ENCODE assay signal across 1 cellular context in the genomic region with DNA sequence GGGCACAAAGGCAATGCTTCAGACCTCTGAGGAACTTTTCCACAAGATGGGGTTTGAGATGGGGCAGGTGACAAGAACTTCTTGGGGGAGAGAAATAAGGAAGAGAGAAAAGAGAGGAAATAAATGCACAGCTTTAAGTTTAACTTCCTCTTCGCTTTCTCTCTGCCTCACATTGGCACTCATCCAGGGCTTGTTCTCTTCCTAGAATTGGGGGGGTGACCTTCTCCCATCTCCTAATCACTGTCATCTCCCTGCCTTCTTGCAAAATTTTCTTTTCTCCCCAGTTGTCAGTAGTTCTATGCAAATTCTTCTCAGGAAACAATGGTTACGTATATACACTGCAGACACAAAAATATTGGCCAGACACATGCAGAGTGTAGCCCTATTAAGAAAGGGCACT.
TF ChIP-seq lines count a peak whose summit lies in the region.

No MANE protein-coding gene starts in this region.

TF ChIP-seq in WTC11, 78 proteins besides CTCF, POLR2A, EP300 and RAD21 (continued from another document):
- TF ChIP-seq, protein P1, sequence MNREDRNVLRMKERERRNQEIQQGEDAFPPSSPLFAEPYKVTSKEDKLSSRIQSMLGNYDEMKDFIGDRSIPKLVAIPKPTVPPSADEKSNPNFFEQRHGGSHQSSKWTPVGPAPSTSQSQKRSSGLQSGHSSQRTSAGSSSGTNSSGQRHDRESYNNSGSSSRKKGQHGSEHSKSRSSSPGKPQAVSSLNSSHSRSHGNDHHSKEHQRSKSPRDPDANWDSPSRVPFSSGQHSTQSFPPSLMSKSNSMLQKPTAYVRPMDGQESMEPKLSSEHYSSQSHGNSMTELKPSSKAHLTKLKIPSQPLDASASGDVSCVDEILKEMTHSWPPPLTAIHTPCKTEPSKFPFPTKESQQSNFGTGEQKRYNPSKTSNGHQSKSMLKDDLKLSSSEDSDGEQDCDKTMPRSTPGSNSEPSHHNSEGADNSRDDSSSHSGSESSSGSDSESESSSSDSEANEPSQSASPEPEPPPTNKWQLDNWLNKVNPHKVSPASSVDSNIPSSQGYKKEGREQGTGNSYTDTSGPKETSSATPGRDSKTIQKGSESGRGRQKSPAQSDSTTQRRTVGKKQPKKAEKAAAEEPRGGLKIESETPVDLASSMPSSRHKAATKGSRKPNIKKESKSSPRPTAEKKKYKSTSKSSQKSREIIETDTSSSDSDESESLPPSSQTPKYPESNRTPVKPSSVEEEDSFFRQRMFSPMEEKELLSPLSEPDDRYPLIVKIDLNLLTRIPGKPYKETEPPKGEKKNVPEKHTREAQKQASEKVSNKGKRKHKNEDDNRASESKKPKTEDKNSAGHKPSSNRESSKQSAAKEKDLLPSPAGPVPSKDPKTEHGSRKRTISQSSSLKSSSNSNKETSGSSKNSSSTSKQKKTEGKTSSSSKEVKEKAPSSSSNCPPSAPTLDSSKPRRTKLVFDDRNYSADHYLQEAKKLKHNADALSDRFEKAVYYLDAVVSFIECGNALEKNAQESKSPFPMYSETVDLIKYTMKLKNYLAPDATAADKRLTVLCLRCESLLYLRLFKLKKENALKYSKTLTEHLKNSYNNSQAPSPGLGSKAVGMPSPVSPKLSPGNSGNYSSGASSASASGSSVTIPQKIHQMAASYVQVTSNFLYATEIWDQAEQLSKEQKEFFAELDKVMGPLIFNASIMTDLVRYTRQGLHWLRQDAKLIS (CRISPR knock-in tag; IDR thresholded peaks at IDR 0.05; ENCODE audit: borderline replicate concordance) = no peak
- no peak for TF ChIP-seq ZNF219 (CRISPR knock-in tag; IDR thresholded peaks at IDR 0.05; ENCODE audit: borderline replicate concordance)
- TF ChIP-seq SOX15 (CRISPR knock-in tag; IDR thresholded peaks at IDR 0.05) = no peak
